ENCODE assay signal across 1 cellular context in genomic region chr6:81752969-81753708, GRCh38.
A peak's percentile ranks its signal among the peaks of the same experiment; 100 is the strongest.
TF ChIP-seq lines count a peak whose summit lies in the region.

No MANE protein-coding gene starts in this region.

TF ChIP-seq in HepG2, 621 proteins besides CTCF, POLR2A, EP300 and RAD21 (continued from another document and continues in another):
- no peak for TF ChIP-seq ZBTB37 (CRISPR knock-in tag; IDR thresholded peaks at IDR 0.05)
- TF ChIP-seq CERS6 (CRISPR knock-in tag; IDR thresholded peaks at IDR 0.05) = 0 out of 2 replicates have a peak, but pooled peaks have one; percentile 27
- TF ChIP-seq GLMP (CRISPR knock-in tag; IDR thresholded peaks at IDR 0.05; ENCODE audit: borderline replicate concordance) = no peak
- TF ChIP-seq ZMYM3 (CRISPR knock-in tag; IDR thresholded peaks at IDR 0.05) = no peak
- peak; percentile 95 for TF ChIP-seq ZNF232 (CRISPR knock-in tag; IDR thresholded peaks at IDR 0.05; ENCODE audit: borderline replicate concordance)
- TF ChIP-seq AHR (CRISPR knock-in tag; IDR thresholded peaks at IDR 0.05) = peak; percentile 44; the same call in 1 of the 2 replicates
- peak; percentile 82; the same call in 1 of the 2 replicates for TF ChIP-seq ZNF30 (CRISPR knock-in tag; IDR thresholded peaks at IDR 0.05)
- TF ChIP-seq MATR3 (CRISPR knock-in tag; IDR thresholded peaks at IDR 0.05) = no peak
- no peak for TF ChIP-seq SNAPC2 (CRISPR knock-in tag; IDR thresholded peaks at IDR 0.05)
- TF ChIP-seq RBM22 (optimal IDR thresholded peaks at IDR 0.05; ENCODE audit: low read length) = no peak
- peak; percentile 90 for TF ChIP-seq HOXD1 (CRISPR knock-in tag; IDR thresholded peaks at IDR 0.05)
- TF ChIP-seq ZMAT3 (CRISPR knock-in tag; conservative IDR thresholded peaks at IDR 0.05) = no peak; the same call in 1 of the 2 replicates
- TF ChIP-seq PHF8 (CRISPR knock-in tag; IDR thresholded peaks at IDR 0.05) = peak; percentile 52; the same call in 1 of the 2 replicates
- no peak for TF ChIP-seq ATRX (CRISPR knock-in tag; IDR thresholded peaks at IDR 0.05; ENCODE audit: borderline replicate concordance)
- no peak for TF ChIP-seq ZNF205 (CRISPR knock-in tag; IDR thresholded peaks at IDR 0.05)
- no peak for TF ChIP-seq PLRG1 (conservative IDR thresholded peaks at IDR 0.05)
- no peak for TF ChIP-seq AHDC1 (CRISPR knock-in tag; IDR thresholded peaks at IDR 0.05; ENCODE audit: borderline replicate concordance)
- TF ChIP-seq ZNF382 (CRISPR knock-in tag; IDR thresholded peaks at IDR 0.05; ENCODE audit: borderline replicate concordance) = no peak
- TF ChIP-seq ZNF713 (CRISPR knock-in tag; IDR thresholded peaks at IDR 0.05) = no peak
- no peak for TF ChIP-seq MAFF (IDR thresholded peaks at IDR 0.05; ENCODE audit: low read depth, low read length)
- TF ChIP-seq ZNF580 (CRISPR knock-in tag; IDR thresholded peaks at IDR 0.05; ENCODE audit: borderline replicate concordance, low read depth) = no peak; the same call in 1 of the 2 replicates
- TF ChIP-seq PHF20 (CRISPR knock-in tag; IDR thresholded peaks at IDR 0.05) = peak; percentile 59
- peak; percentile 55; the same call in 1 of the 2 replicates for TF ChIP-seq ZNF546 (CRISPR knock-in tag; conservative IDR thresholded peaks at IDR 0.05)
- TF ChIP-seq ZNF891 (CRISPR knock-in tag; IDR thresholded peaks at IDR 0.05) = peak; percentile 58
- TF ChIP-seq ZNF776 (CRISPR knock-in tag; IDR thresholded peaks at IDR 0.05) = no peak
- TF ChIP-seq ZNF275 (CRISPR knock-in tag; IDR thresholded peaks at IDR 0.05; ENCODE audit: borderline replicate concordance) = 0 out of 2 replicates have a peak, but pooled peaks have one; percentile 56
- peak; percentile 62 for TF ChIP-seq UBTF (CRISPR knock-in tag; IDR thresholded peaks at IDR 0.05)
- TF ChIP-seq ZNF670 (CRISPR knock-in tag; IDR thresholded peaks at IDR 0.05; ENCODE audit: borderline replicate concordance) = no peak
- TF ChIP-seq FIP1L1 (IDR thresholded peaks at IDR 0.05; ENCODE audit: borderline replicate concordance, insufficient read depth, low read depth, low read length) = no peak
- no peak for TF ChIP-seq FOXA1 (IDR thresholded peaks at IDR 0.05)
- peak; percentile 32 for TF ChIP-seq FOXA1 (CRISPR knock-in tag; IDR thresholded peaks at IDR 0.05)
- TF ChIP-seq PHF21A (CRISPR knock-in tag; IDR thresholded peaks at IDR 0.05) = peak; percentile 81
- TF ChIP-seq ZBTB34 (CRISPR knock-in tag; IDR thresholded peaks at IDR 0.05) = no peak
- TF ChIP-seq ZNF740 (CRISPR knock-in tag; IDR thresholded peaks at IDR 0.05) = no peak; the same call in 1 of the 2 replicates
- no peak for TF ChIP-seq SRSF4 (IDR thresholded peaks at IDR 0.05; ENCODE audit: low read depth, low read length, poor library complexity, severe bottlenecking)
- TF ChIP-seq ZNF230 (CRISPR knock-in tag; IDR thresholded peaks at IDR 0.05) = peak; percentile 89
- no peak for TF ChIP-seq LCORL (IDR thresholded peaks at IDR 0.05)
- TF ChIP-seq LCORL (CRISPR knock-in tag; IDR thresholded peaks at IDR 0.05) = no peak
- no peak for TF ChIP-seq MIXL1 (CRISPR knock-in tag; IDR thresholded peaks at IDR 0.05)
- peak; percentile 45; the same call in 1 of the 2 replicates for TF ChIP-seq SMAD3 (CRISPR knock-in tag; IDR thresholded peaks at IDR 0.05)
- TF ChIP-seq ZBTB10 (CRISPR knock-in tag; IDR thresholded peaks at IDR 0.05; ENCODE audit: borderline replicate concordance) = peak; percentile 45; the same call in 1 of the 2 replicates
- TF ChIP-seq ZFP82 (CRISPR knock-in tag; IDR thresholded peaks at IDR 0.05; ENCODE audit: borderline replicate concordance) = peak; percentile 43; the same call in 1 of the 2 replicates
- no peak for TF ChIP-seq NFE2L2 (IDR thresholded peaks at IDR 0.05; ENCODE audit: low read length)
- TF ChIP-seq FLYWCH1 (CRISPR knock-in tag; IDR thresholded peaks at IDR 0.05) = peak; percentile 78; the same call in 1 of the 2 replicates
- peak; percentile 74; the same call in 1 of the 2 replicates for TF ChIP-seq SP2 (CRISPR knock-in tag; IDR thresholded peaks at IDR 0.05)
- TF ChIP-seq GMEB1 (CRISPR knock-in tag; IDR thresholded peaks at IDR 0.05; ENCODE audit: borderline replicate concordance) = peak; percentile 76; the same call in 1 of the 2 replicates
